ENCODE assay signal across 2 cellular contexts in genomic region chr11:83721286-83721685, GRCh38.
TF ChIP-seq lines count a peak whose summit lies in the region.

No MANE protein-coding gene starts in this region.

TF ChIP-seq in IMR-90, 13 proteins besides CTCF, POLR2A, EP300 and RAD21:
- no peak for TF ChIP-seq RCOR1 (IDR thresholded peaks at IDR 0.05; ENCODE audit: insufficient replicate concordance, low read length)
- no peak for TF ChIP-seq CEBPB (IDR thresholded peaks at IDR 0.05; ENCODE audit: low read depth, low read length)
- TF ChIP-seq MXI1 (IDR thresholded peaks at IDR 0.05; ENCODE audit: borderline replicate concordance, low read depth, low read length), result no peak
- TF ChIP-seq ELK1 (IDR thresholded peaks at IDR 0.05; ENCODE audit: borderline replicate concordance, low read depth, low read length), result no peak
- no peak for TF ChIP-seq RFX5 (IDR thresholded peaks at IDR 0.05; ENCODE audit: low read depth, low read length)
- TF ChIP-seq MAZ (IDR thresholded peaks at IDR 0.05; ENCODE audit: borderline replicate concordance, low read depth, low read length), result no peak
- no peak for TF ChIP-seq SMC3 (IDR thresholded peaks at IDR 0.05; ENCODE audit: low read depth, low read length)
- TF ChIP-seq USF2 (IDR thresholded peaks at IDR 0.05; ENCODE audit: low read depth, low read length), result no peak
- TF ChIP-seq NFE2L2 (IDR thresholded peaks at IDR 0.05; ENCODE audit: low read depth, low read length), result no peak
- no peak for TF ChIP-seq FOS (IDR thresholded peaks at IDR 0.05; ENCODE audit: low read depth, low read length)
- no peak for TF ChIP-seq CHD1 (IDR thresholded peaks at IDR 0.05; ENCODE audit: low read depth, low read length)
- no peak for TF ChIP-seq MAFK (IDR thresholded peaks at IDR 0.05; ENCODE audit: low read depth, low read length)

TF ChIP-seq in WTC11, 78 proteins besides CTCF, POLR2A, EP300 and RAD21:
- TF ChIP-seq MYBL2 (CRISPR knock-in tag; IDR thresholded peaks at IDR 0.05), result no peak
- no peak for TF ChIP-seq ZNF425 (CRISPR knock-in tag; conservative IDR thresholded peaks at IDR 0.05)
- no peak for TF ChIP-seq GRHL2 (CRISPR knock-in tag; IDR thresholded peaks at IDR 0.05; ENCODE audit: insufficient replicate concordance, severe bottlenecking)
- no peak for TF ChIP-seq ZNF512 (CRISPR knock-in tag; IDR thresholded peaks at IDR 0.05; ENCODE audit: borderline replicate concordance)
- TF ChIP-seq STAT6 (CRISPR knock-in tag; conservative IDR thresholded peaks at IDR 0.05; ENCODE audit: low read depth), result no peak
- no peak for TF ChIP-seq FOXP4 (CRISPR knock-in tag; IDR thresholded peaks at IDR 0.05)
- no peak for TF ChIP-seq E2F5 (CRISPR knock-in tag; IDR thresholded peaks at IDR 0.05)
- no peak for TF ChIP-seq RELA (CRISPR knock-in tag; IDR thresholded peaks at IDR 0.05; ENCODE audit: borderline replicate concordance)
- TF ChIP-seq ETV6 (CRISPR knock-in tag; IDR thresholded peaks at IDR 0.05), result no peak
- no peak for TF ChIP-seq ZBTB43 (CRISPR knock-in tag; IDR thresholded peaks at IDR 0.05)
- TF ChIP-seq ZNF416 (CRISPR knock-in tag; IDR thresholded peaks at IDR 0.05), result no peak
TF ChIP-seq in WTC11: peak in this region for 0.
